ENCODE assay signal across 10 cellular contexts in the genomic region with DNA sequence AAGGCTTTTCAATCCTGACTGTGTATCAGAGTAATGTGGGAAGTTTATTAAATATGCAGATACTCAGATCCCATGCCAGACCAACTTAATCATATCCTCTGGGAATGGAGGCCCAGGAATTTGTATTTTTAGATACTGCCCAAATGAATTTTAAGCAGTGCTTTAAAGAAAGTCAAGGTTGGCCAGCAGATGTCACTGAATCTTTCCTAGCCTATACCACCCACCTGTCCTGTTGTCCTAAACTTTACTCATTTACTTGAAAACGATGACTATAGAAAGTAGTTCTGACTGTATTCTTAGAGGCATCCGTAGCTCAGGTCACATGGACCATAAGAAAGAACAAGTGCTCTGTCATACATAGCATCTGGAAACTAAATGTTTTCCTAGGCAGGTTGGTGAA.
A peak's percentile ranks its signal among the peaks of the same experiment; 100 is the strongest.
DNase-seq lines count a peak whose midpoint lies in the region; ATAC-seq lines count a peak whose summit lies in the region.
"Had no signal": no experiment of that assay in that cellular context is flagged by ENCODE, and none has a peak within 500 bp of the region (broad histone marks: within the 10 kb centered on the region; RNA-seq: fewer than 3 reads in every experiment).

No MANE protein-coding gene starts in this region.

- DNase-seq in NCI-H69 (lab: John Stamatoyannopoulos, UW): peak; percentile 24
- peak; percentile 41 for DNase-seq in renal cortical epithelial cell (ENCODE audit: low read depth)
- no peak for DNase-seq in GM19238 (ENCODE audit: insufficient read length, low spot score)
- DNase-seq in AML-193 (lab: John Stamatoyannopoulos, UW): no peak
- no peak for DNase-seq in hypothalamus (lab: John Stamatoyannopoulos, UW)
- DNase-seq in GDM1 (lab: John Stamatoyannopoulos, UW): no peak
- DNase-seq: spleen, WERI-Rb-1 had no signal

- ATAC-seq in GM18868 (IDR thresholded peaks at IDR 0.05; ENCODE audit: unreplicated experiment): peak; percentile 35
- peak; percentile 28 for ATAC-seq in HG02623 (IDR thresholded peaks at IDR 0.05; ENCODE audit: unreplicated experiment)

Comparison
In these comparisons a context has a peak if more than half of its experiments do, and no peak if none do; other contexts are left out.
1. DNase-seq: peak in NCI-H69 (single experiment) and renal cortical epithelial cell (single experiment); none in GM19238 (single experiment), AML-193 (0 of 2), hypothalamus (0 of 51) and GDM1 (single experiment).